ENCODE assay signal across 8 cellular contexts in genomic region chr15:45179221-45179985, GRCh38. TPM values are rescaled to one million over a fixed set of nuclear protein-coding genes. Genes with fewer than 3 reads are reported as not detected.
DNase-seq lines count a peak whose midpoint lies in the region; ATAC-seq and TF ChIP-seq lines count a peak whose summit lies in the region.

No MANE protein-coding gene starts in this region.

- POLR2A ChIA-PET in BJ (lab: Charles Lee), result no interaction called here

- CTCF ChIA-PET in BJ (lab: Yijun Ruan, JAX), result interaction anchor here (0.5 to 5.9 kb wide), 5 partner anchors 10 to 141 kb away, joined by 3 to 47 read pairs (median 7); no protein-coding TSS in a partner anchor

- H3K27me3 ChIP-seq in BJ (ENCODE audit: control insufficient read depth, insufficient read depth, low read length), result no peaks in the 10 kb centered on the region

- no peak overlapping the region for H3K4me3 ChIP-seq in BJ (ENCODE audit: low read depth, low read length)
- H3K4me3 ChIP-seq in HFF-Myc (replicated peaks; ENCODE audit: low read depth, low read length), result no peak overlapping the region
- H3K4me3 ChIP-seq in fibroblast of mammary gland (ENCODE audit: control insufficient read depth, low read depth, low read length), result no peak overlapping the region

- peaks cover 1% of the 10 kb centered on the region; the same call in 1 of the 2 replicates for H3K36me3 ChIP-seq in BJ (ENCODE audit: control insufficient read depth, insufficient read depth, low read length)

- DNase-seq in BJ (ENCODE audit: low read depth), result no peak
- no peak for DNase-seq in HFF-Myc (ENCODE audit: extremely low read depth, low read depth)
- DNase-seq in activated CD4-positive, alpha-beta T cell treated with anti-CD3 and anti-CD28 coated beads, Interleukin-2, amount 50 U/mL, for 4 hours, result peak; percentile 46 to 47
- no peak for DNase-seq in fibroblast of mammary gland (ENCODE audit: low read depth)
- peak; percentile 47 for DNase-seq in stimulated activated CD4-positive, alpha-beta T cell treated with anti-CD3 and anti-CD28 coated beads, Interleukin-1b, Interleukin-23, amount 100 ng/mL, for 4 hours (ENCODE audit: low read depth in 2 of 2)
- no peak for DNase-seq in NCI-H510A (lab: John Stamatoyannopoulos, UW)

- no peak for ATAC-seq in HG03139 (IDR thresholded peaks at IDR 0.05; ENCODE audit: unreplicated experiment)
- ATAC-seq in GM21576 (IDR thresholded peaks at IDR 0.05; ENCODE audit: unreplicated experiment), result no peak

- TF ChIP-seq CTCF in BJ (IDR thresholded peaks at IDR 0.05; ENCODE audit: insufficient read depth, low read depth, low read length) (peak; percentile 48), HFF-Myc (IDR thresholded peaks at IDR 0.05; ENCODE audit: low read depth, low read length, missing control alignments) (peak; percentile 62), fibroblast of mammary gland (conservative IDR thresholded peaks at IDR 0.05; ENCODE audit: control insufficient read depth, insufficient read depth, low read depth, low read length) (peak; percentile 45)

RNA-seq across cellular contexts. Expression of gene SHF, which starts 8.4 kb away (rescaled TPM):
- 3.9 and 5.2 TPM in 2 replicates for polyA plus RNA-seq in BJ (2011; rRNA removed)
- 6.8 and 8.5 TPM in 2 replicates for polyA minus RNA-seq in BJ (2011; rRNA and poly(A)+ RNA removed)

RNA-seq across cellular contexts. Expression of gene DUOX1, which starts 49.6 kb away (rescaled TPM):
- 0.09 TPM in 1 of 2 replicates, not detected in the other for polyA plus RNA-seq in BJ (2011; rRNA removed)
- not detected in 2 replicates for polyA minus RNA-seq in BJ (2011; rRNA and poly(A)+ RNA removed)

RNA-seq across cellular contexts. Expression of gene DUOXA1, which starts 49.7 kb away (rescaled TPM):
- not detected in 2 replicates for polyA plus RNA-seq in BJ (2011; rRNA removed)
- polyA minus RNA-seq in BJ (2011; rRNA and poly(A)+ RNA removed), result not detected in 2 replicates

Comparison
In these comparisons a context has a peak if more than half of its experiments do, and no peak if none do; other contexts are left out.
1. DNase-seq: peak in activated CD4-positive, alpha-beta T cell treated with anti-CD3 and anti-CD28 coated beads, Interleukin-2, amount 50 U/mL, for 4 hours (2 of 2) and stimulated activated CD4-positive, alpha-beta T cell treated with anti-CD3 and anti-CD28 coated beads, Interleukin-1b, Interleukin-23, amount 100 ng/mL, for 4 hours (2 of 2); none in BJ (single experiment), HFF-Myc (single experiment), fibroblast of mammary gland (single experiment) and NCI-H510A (single experiment).
2. Peak in every context shown above with its lines, with median percentiles within 50 percentile points of each other: CTCF ChIP-seq.